8 cellular contexts compared by ENCODE assay signal in the genomic region with DNA sequence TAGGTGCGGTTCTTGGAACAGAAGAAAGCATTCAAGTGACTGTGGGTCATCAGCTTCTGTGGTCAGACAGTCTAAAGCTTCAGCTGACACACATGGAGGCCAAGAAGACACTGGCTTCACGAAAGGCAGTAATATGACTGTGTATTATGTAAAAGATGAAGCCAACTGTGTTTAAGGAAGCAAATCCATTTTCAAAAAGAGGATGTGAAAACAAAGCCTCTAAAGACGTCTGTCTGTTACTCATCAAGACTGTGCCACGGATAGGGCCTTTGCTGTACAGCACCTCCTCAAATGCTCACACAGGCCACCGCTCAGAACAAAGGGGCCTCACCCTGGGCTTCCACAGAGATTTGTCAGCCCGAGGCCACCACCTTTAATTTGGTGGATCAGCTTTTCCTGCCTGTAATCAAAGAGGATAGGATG. TPM values are rescaled to one million over a fixed set of nuclear protein-coding genes. Genes with fewer than 3 reads are reported as not detected.
DNase-seq lines count a peak whose midpoint lies in the region; ATAC-seq and TF ChIP-seq lines count a peak whose summit lies in the region.

No MANE protein-coding gene starts in this region.

- POLR2A ChIA-PET in CD8-positive, alpha-beta T cell (lab: Charles Lee) = no interaction called here

- no peaks in the 10 kb centered on the region for H3K36me3 Mint-ChIP-seq in CD8-positive, alpha-beta T cell

- CTCF ChIA-PET in CD8-positive, alpha-beta T cell (lab: Charles Lee) = interaction anchor here (1.1 kb wide), 1 partner anchor 288 kb away, joined by 3 read pairs; no protein-coding TSS in a partner anchor

- no peaks in the 10 kb centered on the region for H3K79me2 ChIP-seq in hepatocyte

- H2AFZ ChIP-seq in hepatocyte = no peak overlapping the region

- no peaks in the 10 kb centered on the region for H3K4me1 ChIP-seq in CD8-positive, alpha-beta T cell (ENCODE audit: insufficient read depth, low read length)
- no peaks in the 10 kb centered on the region for H3K4me1 ChIP-seq in hepatocyte (ENCODE audit: insufficient read depth)

- DNase-seq in CD8-positive, alpha-beta T cell = no peak
- peak; percentile 55 for DNase-seq in epithelial cell of esophagus (ENCODE audit: low read depth)
- no peak for DNase-seq in NCI-H69 (lab: John Stamatoyannopoulos, UW)
- no peak for DNase-seq in GM03348 (ENCODE audit: low spot score)
- DNase-seq in T-helper 9 cell = no peak
- no peak for DNase-seq in hepatocyte (ENCODE audit: low spot score)

- no peak for TF ChIP-seq CTCF in CD8-positive, alpha-beta T cell (IDR thresholded peaks at IDR 0.05)
- TF ChIP-seq CTCF in epithelial cell of esophagus (IDR thresholded peaks at IDR 0.05; ENCODE audit: insufficient read depth, low read depth, low read length, missing control alignments) = no peak
- no peak for TF ChIP-seq CTCF in hepatocyte (IDR thresholded peaks at IDR 0.05; ENCODE audit: poor library complexity)

- peaks cover 2% of the 10 kb centered on the region for H3K4me1 Mint-ChIP-seq in CD8-positive, alpha-beta T cell (ENCODE audit: low read depth)

- no peaks in the 10 kb centered on the region for H3K9me3 ChIP-seq in CD8-positive, alpha-beta T cell (ENCODE audit: low read length)
- no peaks in the 10 kb centered on the region for H3K9me3 ChIP-seq in hepatocyte (ENCODE audit: low read depth)

- no peaks in the 10 kb centered on the region for H3K9me3 Mint-ChIP-seq in CD8-positive, alpha-beta T cell

- no peak overlapping the region for H3K27ac ChIP-seq in CD8-positive, alpha-beta T cell (ENCODE audit: low read depth, low read length)
- H3K27ac ChIP-seq in hepatocyte = no peak overlapping the region

- H3K9me2 ChIP-seq in hepatocyte (replicated peaks; ENCODE audit: insufficient read depth) = no peaks in the 10 kb centered on the region

- H3K4me2 ChIP-seq in hepatocyte = no peak overlapping the region

- WGBS in hepatocyte (ENCODE audit: low lambda C conversion rate, missing lambda C conversion rate) = 83% methylated on average over 6 of the region's 6 CpGs

- H3K4me3 ChIP-seq in CD8-positive, alpha-beta T cell (ENCODE audit: low read depth, low read length) = no peak overlapping the region
- H3K4me3 ChIP-seq in epithelial cell of esophagus (ENCODE audit: low read length) (no peak overlapping the region), hepatocyte (no peak overlapping the region)

- intact Hi-C loops in CD8-positive, alpha-beta T cell (cut with DNase I, micrococcal nuclease) = no loop called here

- no peaks in the 10 kb centered on the region for H4K20me1 ChIP-seq in hepatocyte (ENCODE audit: insufficient read depth, poor library complexity, severe bottlenecking)

- no peaks in the 10 kb centered on the region for H3K27me3 ChIP-seq in CD8-positive, alpha-beta T cell (ENCODE audit: insufficient read depth, low read length)
- H3K27me3 ChIP-seq in hepatocyte = peaks cover 4% of the 10 kb centered on the region

- H3K4me3 Mint-ChIP-seq in CD8-positive, alpha-beta T cell = no peak overlapping the region

- no peak overlapping the region for H3K27ac Mint-ChIP-seq in CD8-positive, alpha-beta T cell

- peaks cover 19% of the 10 kb centered on the region for H3K27me3 Mint-ChIP-seq in CD8-positive, alpha-beta T cell (ENCODE audit: low read depth)

- H3K36me3 ChIP-seq in CD8-positive, alpha-beta T cell (ENCODE audit: insufficient read depth, low read length) = no peaks in the 10 kb centered on the region
- H3K36me3 ChIP-seq in hepatocyte (replicated peaks; ENCODE audit: insufficient read depth, low read depth) = no peaks in the 10 kb centered on the region

- peak; percentile 26 for ATAC-seq in CD8-positive, alpha-beta T cell
- ATAC-seq in GM21360 (IDR thresholded peaks at IDR 0.05; ENCODE audit: unreplicated experiment) (peak; percentile 90), HG03457 (IDR thresholded peaks at IDR 0.05; ENCODE audit: unreplicated experiment) (peak; percentile 93)

RNA-seq across cellular contexts. Expression of a gene that starts 21.1 kb away (rescaled TPM):
- total RNA-seq in CD8-positive, alpha-beta T cell = under 1 TPM; 0.14 to 0.19 TPM
- total RNA-seq in hepatocyte = 0.40 and 1.1 TPM in 2 replicates
- polyA plus RNA-seq in hepatocyte = 0.81 and 1.1 TPM in 2 replicates

Comparison
In these comparisons a context has a peak if more than half of its experiments do, and no peak if none do; other contexts are left out.
1. ATAC-seq: peak in every context shown above with its lines; median percentile 93 in HG03457; 90 in GM21360; 26 in CD8-positive, alpha-beta T cell.